Comparison of ENCODE assay signal across 30 cellular contexts in the genomic region with DNA sequence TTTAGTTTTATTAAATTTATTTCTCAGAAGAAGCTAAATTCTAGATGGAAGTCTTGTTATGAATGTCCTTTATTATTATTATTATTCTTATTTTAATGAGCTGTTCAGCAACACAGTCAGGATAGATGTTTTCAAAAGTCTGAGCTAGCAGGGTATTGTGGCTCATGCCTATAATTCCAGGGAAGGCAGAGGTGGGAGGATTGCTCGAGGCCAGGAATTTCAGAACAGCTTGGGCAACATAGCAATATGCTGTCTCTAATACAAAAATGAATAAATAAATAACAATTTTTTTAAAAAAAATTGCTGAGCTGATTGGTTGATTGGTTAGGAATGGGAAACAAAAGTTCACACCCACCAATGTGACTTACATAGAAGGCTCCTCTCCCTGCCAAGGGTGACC.
"Had no signal": no experiment of that assay in that cellular context is flagged by ENCODE, and none has a peak within 500 bp of the region (broad histone marks: within the 10 kb centered on the region; RNA-seq: fewer than 3 reads in every experiment).

No MANE protein-coding gene starts in this region.

- H3K4me1 ChIP-seq: ascending aorta had no signal

- H3K4me3 ChIP-seq: ascending aorta, cardiac muscle cell had no signal

- H3K36me3 ChIP-seq: ascending aorta, cardiac muscle cell had no signal

- H3K27me3 ChIP-seq: ascending aorta, cardiac muscle cell had no signal

- DNase-seq: activated B cell treated with CpG ODN at 0.5 μM for 24 hours; activated CD4-positive, alpha-beta memory T cell treated with anti-CD3 and anti-CD28 coated beads for 36 hours; activated CD4-positive, alpha-beta T cell treated with anti-CD3 and anti-CD28 coated beads for 4 hours; activated CD4-positive, alpha-beta T cell treated with anti-CD3 and anti-CD28 coated beads, Interleukin-2, amount 10 ng/mL, durations not matched to agents 24 days and 14 days; activated CD4-positive, alpha-beta T cell treated with anti-CD3 and anti-CD28 coated beads, Interleukin-2, amount 50 U/mL, for 1 hour; activated CD4-positive, alpha-beta T cell treated with anti-CD3 and anti-CD28 coated beads, Interleukin-2, amount 50 U/mL, for 4 hours; activated CD4-positive, CD25-positive, alpha-beta regulatory T cell treated with anti-CD3 and anti-CD28 coated beads, Interleukin-2, amount 50 U/mL, for 72 hours; activated CD8-positive, alpha-beta memory T cell treated with anti-CD3 and anti-CD28 coated beads, Interleukin-2, amount 50 U/mL, for 4 hours; activated CD8-positive, alpha-beta T cell treated with anti-CD3 and anti-CD28 coated beads for 36 hours; activated effector memory CD4-positive, alpha-beta T cell treated with anti-CD3 and anti-CD28 coated beads, Interleukin-2, amount 50 U/mL, for 16 hours; activated gamma-delta T cell treated with Interleukin-2 at 50 U/mL for 16 hours; activated naive CD4-positive, alpha-beta T cell; activated naive CD4-positive, alpha-beta T cell treated with anti-CD3 and anti-CD28 coated beads for 36 hours; activated naive CD4-positive, alpha-beta T cell treated with anti-CD3 and anti-CD28 coated beads, Interleukin-2, amount 50 U/mL, for 16 hours; activated naive CD8-positive, alpha-beta T cell treated with anti-CD3 and anti-CD28 coated beads for 36 hours; activated T-cell treated with anti-CD3 and anti-CD28 coated beads for 4 hours; activated T-cell treated with anti-CD3 and anti-CD28 coated beads, Interleukin-2, amount 50 U/mL, for 1 hour; activated T-cell treated with anti-CD3 and anti-CD28 coated beads, Interleukin-2, amount 50 U/mL, for 4 hours; activated T-cell treated with anti-CD3 and anti-CD28 coated beads, Interleukin-2, amount 50 U/mL, for 72 hours; amygdala; anterior cingulate cortex; caudate nucleus; cerebellar nuclear complex; T-helper 1 cell; T-helper 2 cell; T-helper 9 cell had no signal

- ATAC-seq: activated CD8-positive, alpha-beta T cell treated with anti-CD3 and anti-CD28 coated beads for 36 hours; activated naive CD4-positive, alpha-beta T cell treated with anti-CD3 and anti-CD28 coated beads, Interleukin-2, amount 50 U/mL, for 72 hours; activated T-cell treated with anti-CD3 and anti-CD28 coated beads, Interleukin-2, amount 50 U/mL, for 4 hours; activated T-cell treated with anti-CD3 and anti-CD28 coated beads, Interleukin-2, amount 50 U/mL, for 72 hours; activated T-helper 17 cell treated with anti-CD3 and anti-CD28 coated beads, Interleukin-2, amount 50 U/mL, for 72 hours had no signal

- H3K9me3 ChIP-seq: ascending aorta had no signal
